ENCODE assay signal across 1 cellular context in genomic region chr20:35699127-35699913, GRCh38.
TF ChIP-seq lines count a peak whose summit lies in the region.

Gene NFS1, minus strand, starts transcription at chr20:35699352. Its CDS starts 64 bp downstream, at chr20:35699288.
Gene ROMO1, plus strand, starts transcription at chr20:35699405. Its CDS starts 228 bp downstream, at chr20:35699633.

TF ChIP-seq in HepG2, 621 proteins besides CTCF, POLR2A, EP300 and RAD21 (continued from another document and continues in another):
- TF ChIP-seq RXRB (CRISPR knock-in tag; IDR thresholded peaks at IDR 0.05; ENCODE audit: borderline replicate concordance) (peak; percentile 85), PCBP1 (IDR thresholded peaks at IDR 0.05; ENCODE audit: borderline replicate concordance, low read depth, low read length) (peak; percentile 97), ZFP91 (CRISPR knock-in tag; IDR thresholded peaks at IDR 0.05; ENCODE audit: borderline replicate concordance) (peak; percentile 99), HOMEZ (CRISPR knock-in tag; IDR thresholded peaks at IDR 0.05; ENCODE audit: low read depth) (no peak), ZFX (CRISPR knock-in tag; IDR thresholded peaks at IDR 0.05; ENCODE audit: low read depth) (peak; percentile 99), ZNF772 (CRISPR knock-in tag; IDR thresholded peaks at IDR 0.05) (peak; percentile 97), SRSF9 (IDR thresholded peaks at IDR 0.05; ENCODE audit: borderline replicate concordance, insufficient read depth, low read depth, low read length, poor library complexity, severe bottlenecking) (no peak), ZNF503 (CRISPR knock-in tag; IDR thresholded peaks at IDR 0.05) (peak; percentile 88), FIP1L1 (IDR thresholded peaks at IDR 0.05; ENCODE audit: borderline replicate concordance, insufficient read depth, low read depth, low read length) (peak; percentile 95; the same call in 1 of the 2 replicates), USF2 (IDR thresholded peaks at IDR 0.05; ENCODE audit: low read depth, low read length) (no peak), USF2 (CRISPR knock-in tag; IDR thresholded peaks at IDR 0.05; ENCODE audit: borderline replicate concordance) (no peak; the same call in 1 of the 2 replicates), ZNF75D (CRISPR knock-in tag; IDR thresholded peaks at IDR 0.05; ENCODE audit: borderline replicate concordance) (no peak), CERS6 (CRISPR knock-in tag; IDR thresholded peaks at IDR 0.05) (peak; percentile 86; the same call in 1 of the 2 replicates), FOSL1 (CRISPR knock-in tag; IDR thresholded peaks at IDR 0.05; ENCODE audit: borderline replicate concordance) (no peak; the same call in 1 of the 2 replicates), ZNF570 (CRISPR knock-in tag; IDR thresholded peaks at IDR 0.05; ENCODE audit: borderline replicate concordance) (peak; percentile 92; the same call in 1 of the 2 replicates), SETDB1 (CRISPR knock-in tag; IDR thresholded peaks at IDR 0.05; ENCODE audit: borderline replicate concordance) (no peak), ZNF510 (CRISPR knock-in tag; IDR thresholded peaks at IDR 0.05; ENCODE audit: low read depth) (peak; percentile 62; the same call in 1 of the 2 replicates), ZNF564 (CRISPR knock-in tag; IDR thresholded peaks at IDR 0.05) (peak; percentile 98), ZSCAN12 (CRISPR knock-in tag; IDR thresholded peaks at IDR 0.05) (peak; percentile 70), HNRNPH1 (optimal IDR thresholded peaks at IDR 0.05; ENCODE audit: low read depth, low read length) (no peak), ZNF12 (CRISPR knock-in tag; IDR thresholded peaks at IDR 0.05) (peak; percentile 44), TOPORS (CRISPR knock-in tag; IDR thresholded peaks at IDR 0.05) (peak; percentile 99), REST (IDR thresholded peaks at IDR 0.05; ENCODE audit: borderline replicate concordance in 1 of 2, low read depth in 1 of 2, low read length in 2 of 2) (peak in 1 of 2 experiments; percentile 70; a peak in 1 of 4 replicates), ZNF549 (CRISPR knock-in tag; IDR thresholded peaks at IDR 0.05) (peak; percentile 55), ZNF746 (CRISPR knock-in tag; IDR thresholded peaks at IDR 0.05) (peak; percentile 84), ZNF18 (CRISPR knock-in tag; IDR thresholded peaks at IDR 0.05; ENCODE audit: insufficient replicate concordance) (peak; percentile 89), ZNF33A (CRISPR knock-in tag; IDR thresholded peaks at IDR 0.05; ENCODE audit: borderline replicate concordance) (no peak), NKX3-1 (CRISPR knock-in tag; IDR thresholded peaks at IDR 0.05) (peak; percentile 77), SNAPC5 (CRISPR knock-in tag; IDR thresholded peaks at IDR 0.05; ENCODE audit: borderline replicate concordance) (peak; percentile 70; the same call in 1 of the 2 replicates), ZNF644 (CRISPR knock-in tag; IDR thresholded peaks at IDR 0.05; ENCODE audit: low read depth) (no peak; the same call in 1 of the 2 replicates), E2F2 (CRISPR knock-in tag; IDR thresholded peaks at IDR 0.05; ENCODE audit: borderline replicate concordance) (peak; percentile 97), ZNF460 (CRISPR knock-in tag; IDR thresholded peaks at IDR 0.05; ENCODE audit: borderline replicate concordance) (peak; percentile 52; the same call in 1 of the 2 replicates), KLF13 (CRISPR knock-in tag; IDR thresholded peaks at IDR 0.05) (0 out of 2 replicates have a peak, but pooled peaks have one; percentile 74), ZNF235 (CRISPR knock-in tag; IDR thresholded peaks at IDR 0.05; ENCODE audit: borderline replicate concordance) (peak; percentile 72), KAT2B (IDR thresholded peaks at IDR 0.05; ENCODE audit: borderline replicate concordance, low read depth, low read length) (0 out of 2 replicates have a peak, but pooled peaks have one; percentile 0), ZKSCAN8 (CRISPR knock-in tag; IDR thresholded peaks at IDR 0.05; ENCODE audit: borderline replicate concordance) (peak; percentile 88), ZNF83 (CRISPR knock-in tag; IDR thresholded peaks at IDR 0.05; ENCODE audit: borderline replicate concordance) (peak; percentile 64), PPARG (CRISPR knock-in tag; conservative IDR thresholded peaks at IDR 0.05) (peak; percentile 89), ZNF891 (CRISPR knock-in tag; IDR thresholded peaks at IDR 0.05) (peak; percentile 96), ZNF768 (CRISPR knock-in tag; IDR thresholded peaks at IDR 0.05) (peak; percentile 83), BRF2 (CRISPR knock-in tag; IDR thresholded peaks at IDR 0.05) (peak; percentile 96; the same call in 1 of the 2 replicates), ZFP36 (IDR thresholded peaks at IDR 0.05; ENCODE audit: borderline replicate concordance, low read depth, low read length, partially characterized antibody) (no peak), ZFAT (CRISPR knock-in tag; conservative IDR thresholded peaks at IDR 0.05) (peak; percentile 81; the same call in 1 of the 2 replicates), EHMT2 (IDR thresholded peaks at IDR 0.05; ENCODE audit: borderline replicate concordance, low read depth, low read length) (no peak), CHD4 (IDR thresholded peaks at IDR 0.05; ENCODE audit: borderline replicate concordance, low read length) (no peak), ZNF777 (CRISPR knock-in tag; IDR thresholded peaks at IDR 0.05) (peak; percentile 96), CHD2 (IDR thresholded peaks at IDR 0.05; ENCODE audit: low read depth, low read length) (peak; percentile 68), MAFG (CRISPR knock-in tag; IDR thresholded peaks at IDR 0.05) (no peak), ZNF382 (CRISPR knock-in tag; IDR thresholded peaks at IDR 0.05; ENCODE audit: borderline replicate concordance) (no peak), ZNF136 (CRISPR knock-in tag; IDR thresholded peaks at IDR 0.05; ENCODE audit: low read depth) (peak; percentile 99), KMT2A (CRISPR knock-in tag; IDR thresholded peaks at IDR 0.05) (peak; percentile 100)
